In the genomic region with DNA sequence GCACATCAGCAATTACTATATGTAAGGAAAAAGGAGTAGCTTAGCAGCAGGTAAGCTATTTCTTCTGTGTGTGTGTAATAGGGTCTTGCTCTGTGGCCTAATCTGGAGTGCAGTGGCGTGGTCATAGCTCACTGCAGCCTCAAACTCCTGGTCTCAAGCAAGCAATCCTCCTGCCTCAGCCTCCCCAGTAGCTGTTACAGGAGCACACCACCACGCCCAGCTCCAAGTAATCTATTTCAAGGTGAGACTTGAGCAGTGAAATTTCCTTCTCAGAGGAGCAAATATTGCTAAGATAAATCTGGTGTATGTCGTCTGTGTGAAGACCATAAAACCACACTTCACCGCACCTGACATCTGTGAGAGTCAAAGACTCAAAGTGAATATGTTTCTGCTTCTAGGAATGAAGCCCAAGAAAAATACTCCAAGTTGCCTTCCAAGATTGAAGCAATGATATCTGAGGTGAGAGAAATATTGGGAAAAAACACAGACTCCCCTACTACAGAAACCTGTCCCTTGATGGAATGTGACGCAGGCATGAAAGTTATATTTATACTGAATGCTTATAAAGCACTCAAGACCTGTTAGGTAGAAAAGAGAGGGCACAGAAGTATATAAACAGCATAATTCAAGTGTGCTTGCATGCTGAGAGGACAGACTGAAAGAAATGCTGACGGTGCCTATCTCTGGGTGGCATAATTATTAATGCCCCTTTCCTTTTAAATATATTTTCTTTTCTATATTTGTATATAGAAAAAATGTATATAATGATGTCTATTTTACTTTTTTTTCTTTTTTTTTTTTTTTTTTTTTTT, we compare ENCODE assay signal across 9 cellular contexts.
A peak's percentile ranks its signal among the peaks of the same experiment; 100 is the strongest.
DNase-seq lines count a peak whose midpoint lies in the region; ATAC-seq and TF ChIP-seq lines count a peak whose summit lies in the region.
"Had no signal": no experiment of that assay in that cellular context is flagged by ENCODE, and none has a peak within 500 bp of the region (broad histone marks: within the 10 kb centered on the region; RNA-seq: fewer than 3 reads in every experiment).

No MANE protein-coding gene starts in this region.

- peak overlapping the region; percentile 94 to 99 for H3K27ac Mint-ChIP-seq in effector memory CD8-positive, alpha-beta T cell

- H4K20me1 ChIP-seq in BLaER1 (no peaks in the 10 kb centered on the region), OCI-LY3 (ENCODE audit: insufficient read depth, low read length) (no peaks in the 10 kb centered on the region)

- peak overlapping the region; percentile 87 for H3K27ac ChIP-seq in BLaER1
- peak overlapping the region; percentile 90 for H3K27ac ChIP-seq in OCI-LY3 (ENCODE audit: low read length)

- H3K79me2 ChIP-seq in OCI-LY3 (ENCODE audit: low read length): no peaks in the 10 kb centered on the region

- H3K27me3 Mint-ChIP-seq in effector memory CD8-positive, alpha-beta T cell: no peaks in the 10 kb centered on the region

- DNase-seq in effector memory CD8-positive, alpha-beta T cell: no peak
- DNase-seq in superior temporal gyrus (ENCODE audit: extremely low spot score): no peak
- no peak for DNase-seq in stimulated activated CD8-positive, alpha-beta memory T cell treated with anti-CD3 and anti-CD28 coated beads, Interleukin-4, amount 100 ng/mL, for 48 hours
- no peak for DNase-seq in GDM1 (lab: John Stamatoyannopoulos, UW)
- DNase-seq: GOT3 had no signal

- peak overlapping the region; percentile 81 to 94 for H3K4me3 Mint-ChIP-seq in effector memory CD8-positive, alpha-beta T cell

- ATAC-seq in GM19025 (IDR thresholded peaks at IDR 0.05; ENCODE audit: low read depth, unreplicated experiment) (peak; percentile 2), GM21786 (IDR thresholded peaks at IDR 0.05; ENCODE audit: unreplicated experiment) (no peak)
- ATAC-seq in effector memory CD8-positive, alpha-beta T cell (replicated peaks): no peak

- TF ChIP-seq CTCF in OCI-LY3 (IDR thresholded peaks at IDR 0.05; ENCODE audit: low read depth, low read length): no peak

- peak overlapping the region; percentile 69 for H3K9ac ChIP-seq in BLaER1
- peak overlapping the region; percentile 48 for H3K9ac ChIP-seq in OCI-LY3 (ENCODE audit: low read length)

- peak overlapping the region; percentile 55 for H3K4me3 ChIP-seq in BLaER1
- peak overlapping the region; percentile 68 for H3K4me3 ChIP-seq in OCI-LY3 (ENCODE audit: low read length)

- H3K4me1 Mint-ChIP-seq in effector memory CD8-positive, alpha-beta T cell (ENCODE audit: low read depth in 2 of 2): peaks cover 33 to 45% of the 10 kb centered on the region in 2 donors

- peaks cover 39% of the 10 kb centered on the region for H3K36me3 Mint-ChIP-seq in effector memory CD8-positive, alpha-beta T cell (ENCODE audit: insufficient read depth)

- no peak overlapping the region for H2AFZ ChIP-seq in OCI-LY3 (ENCODE audit: low read depth, low read length)

- H3K4me1 ChIP-seq in BLaER1 (peaks cover 100% of the 10 kb centered on the region), OCI-LY3 (ENCODE audit: low read length) (peaks cover 96% of the 10 kb centered on the region)

- H3K9me3 Mint-ChIP-seq in effector memory CD8-positive, alpha-beta T cell: no peaks in the 10 kb centered on the region

- H3K27me3 ChIP-seq in BLaER1 (no peaks in the 10 kb centered on the region), OCI-LY3 (ENCODE audit: low read depth, low read length) (0 out of 2 replicates have a peak, but pooled peaks cover 3% of the 10 kb centered on the region)

- peaks cover 7% of the 10 kb centered on the region for H3K9me3 ChIP-seq in BLaER1
- no peaks in the 10 kb centered on the region for H3K9me3 ChIP-seq in OCI-LY3 (ENCODE audit: insufficient read depth, low read length)

- H3K4me2 ChIP-seq in BLaER1 (peak overlapping the region; percentile 98), OCI-LY3 (ENCODE audit: low read length) (peak overlapping the region; percentile 71)

- H3K36me3 ChIP-seq in BLaER1 (no peaks in the 10 kb centered on the region), OCI-LY3 (replicated peaks; ENCODE audit: low read depth, low read length) (peaks cover 3% of the 10 kb centered on the region)
